ENCODE assay signal across 27 cellular contexts in genomic region chr1:67882196-67882958, GRCh38. TPM values are rescaled to one million over a fixed set of nuclear protein-coding genes. Genes with fewer than 3 reads are reported as not detected.
"Had no signal": no experiment of that assay in that cellular context is flagged by ENCODE, and none has a peak within 500 bp of the region (broad histone marks: within the 10 kb centered on the region; RNA-seq: fewer than 3 reads in every experiment).

No MANE protein-coding gene starts in this region.

- H3K36me3 ChIP-seq: esophagus muscularis mucosa, lower lobe of right lung, ovary, tibial artery, vagina had no signal

- H3K27ac ChIP-seq: esophagus muscularis mucosa, lower lobe of right lung, ovary, psoas muscle, skin epidermis, tibial artery, vagina had no signal

- H3K4me3 ChIP-seq: esophagus muscularis mucosa, lower lobe of right lung, ovary, psoas muscle, skin epidermis, tibial artery, vagina had no signal

- ATAC-seq: activated CD8-positive, alpha-beta memory T cell treated with anti-CD3 and anti-CD28 coated beads, Interleukin-2, amount 10 ng/mL, durations not matched to agents 7 days and 5 days; activated T-helper 17 cell treated with anti-CD3 and anti-CD28 coated beads, Interleukin-2, amount 50 U/mL, for 72 hours; left colon; lower lobe of right lung; natural killer cell; psoas muscle; right cardiac atrium; stimulated activated naive CD8-positive, alpha-beta T cell treated with anti-CD3 and anti-CD28 coated beads, Interleukin-15, Interleukin-2, amounts not matched to agents 100 U/mL and 50 U/mL, for 24 hours; T-cell; WTC11 had no signal

- H3K9me3 ChIP-seq: esophagus muscularis mucosa, lower lobe of right lung, ovary, psoas muscle, tibial artery, vagina had no signal

- H3K4me1 ChIP-seq: lower lobe of right lung, psoas muscle, tibial artery, vagina had no signal

- DNase-seq: activated CD4-positive, alpha-beta memory T cell treated with anti-CD3 and anti-CD28 coated beads, Interleukin-2, amount 10 ng/mL, durations not matched to agents 7 days and 5 days; activated CD4-positive, alpha-beta T cell treated with anti-CD3 and anti-CD28 coated beads for 4 hours; activated CD8-positive, alpha-beta memory T cell treated with anti-CD3 and anti-CD28 coated beads, Interleukin-2, amount 10 ng/mL, durations not matched to agents 7 days and 5 days; activated naive CD4-positive, alpha-beta T cell; activated naive CD8-positive, alpha-beta T cell treated with anti-CD3 and anti-CD28 coated beads for 36 hours; anterior cingulate cortex; cortex of kidney; glutamatergic neuron; hippocampal formation; left colon; lower lobe of right lung; natural killer cell; ovary; psoas muscle; right cardiac atrium; stimulated activated naive CD8-positive, alpha-beta T cell treated with anti-CD3 and anti-CD28 coated beads, Interleukin-15, Interleukin-2, amounts not matched to agents 100 U/mL and 50 U/mL, for 24 hours; substantia nigra; T-cell; T-helper 9 cell; tibial artery had no signal

- H3K27me3 ChIP-seq: esophagus muscularis mucosa, ovary, tibial artery, vagina had no signal

- FAIRE-seq: endometrium, islet of Langerhans had no signal

RNA-seq across cellular contexts. Expression of gene GNG12, which starts 49.1 kb away (rescaled TPM):
- total RNA-seq: natural killer cell had no signal
